ENCODE assay signal across 19 cellular contexts in genomic region chr18:45137089-45137423, GRCh38.
A peak's percentile ranks its signal among the peaks of the same experiment; 100 is the strongest.
DNase-seq lines count a peak whose midpoint lies in the region; ATAC-seq and TF ChIP-seq lines count a peak whose summit lies in the region.
"Had no signal": no experiment of that assay in that cellular context is flagged by ENCODE, and none has a peak within 500 bp of the region (broad histone marks: within the 10 kb centered on the region; RNA-seq: fewer than 3 reads in every experiment).

No MANE protein-coding gene starts in this region.

- TF ChIP-seq CTCF in OCI-LY3 (IDR thresholded peaks at IDR 0.05; ENCODE audit: low read depth, low read length): no peak
- no peak for TF ChIP-seq CTCF in Caco-2 (IDR thresholded peaks at IDR 0.05; ENCODE audit: insufficient read depth in 1 of 2, low read depth in 1 of 2, low read length in 1 of 2, severe bottlenecking in 1 of 2, unreplicated experiment in 1 of 2)

- peaks cover 4% of the 10 kb centered on the region for H3K27me3 Mint-ChIP-seq in Caco-2 (ENCODE audit: insufficient read depth, unreplicated experiment)
- H3K27me3 Mint-ChIP-seq: CD4-positive, alpha-beta T cell had no signal

- no peak overlapping the region for H3K27ac ChIP-seq in OCI-LY3 (ENCODE audit: low read length)

- H3K4me3 ChIP-seq in OCI-LY3 (ENCODE audit: low read length): no peak overlapping the region
- H3K4me3 ChIP-seq in Caco-2 (ENCODE audit: low read depth, low read length): no peak overlapping the region
- H3K4me3 ChIP-seq: HAP-1, MG63 had no signal

- no peaks in the 10 kb centered on the region for H4K20me1 ChIP-seq in OCI-LY3 (ENCODE audit: insufficient read depth, low read length)

- H3K9ac ChIP-seq in OCI-LY3 (ENCODE audit: low read length): no peak overlapping the region

- DNase-seq in activated CD4-positive, alpha-beta T cell treated with anti-CD3 and anti-CD28 coated beads, Interleukin-2, amount 50 U/mL, for 1 hour: no peak
- DNase-seq in activated effector memory CD4-positive, alpha-beta T cell treated with Interleukin-2 at 50 U/mL for 16 hours: no peak
- DNase-seq in NCI-H2081 treated with DMSO at 0.1 percent for 48 hours (lab: John Stamatoyannopoulos, UW) (no peak), Caco-2 (no peak)
- DNase-seq: ACHN; AML-193; CD4-positive, alpha-beta T cell; DMS79; MG63; NCI-H1092 treated with DMSO at 0.1 percent for 48 hours; NCI-H1930; NCI-H2171 treated with DMSO at 0.1 percent for 48 hours; NCI-H748 treated with DMSO at 0.1 percent for 48 hours; RPMI8226; T-helper 2 cell had no signal

- H2AFZ ChIP-seq in OCI-LY3 (ENCODE audit: low read depth, low read length): peak overlapping the region; percentile 6; the same call in 1 of the 2 replicates

- H3K36me3 Mint-ChIP-seq in Caco-2 (ENCODE audit: insufficient read depth, unreplicated experiment): no peaks in the 10 kb centered on the region

- H3K4me2 ChIP-seq in OCI-LY3 (ENCODE audit: low read length): 0 out of 2 replicates have a peak overlapping the region, but pooled peaks have one; percentile 1

- H3K4me1 ChIP-seq in OCI-LY3 (ENCODE audit: low read length) (peaks cover 11% of the 10 kb centered on the region), Caco-2 (no peaks in the 10 kb centered on the region)
- H3K4me1 ChIP-seq: HAP-1 had no signal

- H3K36me3 ChIP-seq in OCI-LY3 (replicated peaks; ENCODE audit: low read depth, low read length) (peaks cover 3% of the 10 kb centered on the region), Caco-2 (ENCODE audit: control insufficient read depth, insufficient read depth, low read length) (no peaks in the 10 kb centered on the region)
- H3K36me3 ChIP-seq: HAP-1, MG63 had no signal

- CTCF ChIA-PET in Caco-2 (lab: Charles Lee): no interaction called here

- H3K27ac Mint-ChIP-seq in Caco-2 (ENCODE audit: unreplicated experiment): no peak overlapping the region
- H3K27ac Mint-ChIP-seq: CD4-positive, alpha-beta T cell had no signal

- no peaks in the 10 kb centered on the region for H3K4me1 Mint-ChIP-seq in Caco-2 (ENCODE audit: low read depth, unreplicated experiment)

- peak; percentile 1 for ATAC-seq in GM18520 (IDR thresholded peaks at IDR 0.05; ENCODE audit: unreplicated experiment)
- peak; percentile 34 for ATAC-seq in HG02885 (IDR thresholded peaks at IDR 0.05; ENCODE audit: poor library complexity, unreplicated experiment)

- peaks cover 10% of the 10 kb centered on the region for H3K9me3 Mint-ChIP-seq in Caco-2 (ENCODE audit: unreplicated experiment)

- BruUV-seq in Caco-2 (replicated peaks; lab: Mats Ljungman, UMichigan): no TSS peak

- H3K9me3 ChIP-seq in OCI-LY3 (ENCODE audit: insufficient read depth, low read length): peaks cover 17% of the 10 kb centered on the region
- H3K9me3 ChIP-seq in Caco-2: no peaks in the 10 kb centered on the region
- H3K9me3 ChIP-seq: HAP-1 had no signal

- intact Hi-C loops in Caco-2 (cut with micrococcal nuclease; ENCODE audit: unreplicated experiment): no loop called here

- no peaks in the 10 kb centered on the region for H3K79me2 ChIP-seq in OCI-LY3 (ENCODE audit: low read length)

- no peaks in the 10 kb centered on the region for H3K27me3 ChIP-seq in OCI-LY3 (ENCODE audit: low read depth, low read length)
- no peaks in the 10 kb centered on the region for H3K27me3 ChIP-seq in Caco-2 (replicated peaks; ENCODE audit: control insufficient read depth, insufficient read depth, low read length)
- H3K27me3 ChIP-seq: MG63 had no signal

- POLR2A ChIA-PET in Caco-2 (lab: Charles Lee): no interaction called here

- H3K4me3 Mint-ChIP-seq in Caco-2 (ENCODE audit: unreplicated experiment): no peak overlapping the region
- H3K4me3 Mint-ChIP-seq: CD4-positive, alpha-beta T cell had no signal
